In genomic region chr2:219388127-219388844, GRCh38 we compare ENCODE assay signal across 8 cellular contexts. TPM values are rescaled to one million over a fixed set of nuclear protein-coding genes. Genes with fewer than 3 reads are reported as not detected.
DNase-seq lines count a peak whose midpoint lies in the region; ATAC-seq and TF ChIP-seq lines count a peak whose summit lies in the region.

No MANE protein-coding gene starts in this region.

- peak overlapping the region; percentile 67 for H3K4me3 Mint-ChIP-seq in activated naive CD8-positive, alpha-beta T cell

- peak overlapping the region; percentile 87 for H3K27ac Mint-ChIP-seq in activated naive CD8-positive, alpha-beta T cell

- ATAC-seq in HG02642 (IDR thresholded peaks at IDR 0.05; ENCODE audit: poor library complexity, unreplicated experiment): peak; percentile 87
- peak; percentile 84 for ATAC-seq in SK-N-SH treated with all-trans-retinoic acid at 6 μM for 48 hours

- intact Hi-C loops in head of caudate nucleus (cut with DNase I) (loop anchor here (5.0 to 10.0 kb wide), 2 partner anchors 154 to 213 kb away; partner anchors contain the start of genes CHPF, CNPPD1, RETREG2 and SLC23A3), ovary (cut with DNase I) (loop anchor here in 2 of 4 donors (5.0 to 10.0 kb wide), 3 partner anchors 111 to 226 kb away; partner anchors contain the start of genes NHEJ1 (in 2 of the 2) and DNAJB2 (in 1 of the 2))

- TF ChIP-seq CTCF in GM12864 (IDR thresholded peaks at IDR 0.05; ENCODE audit: low read depth, low read length, missing control alignments) (peak; percentile 55), ovary (IDR thresholded peaks at IDR 0.05) (peak; percentile 76 to 90 (median 89))

- peaks cover 8% of the 10 kb centered on the region for H3K36me3 Mint-ChIP-seq in activated naive CD8-positive, alpha-beta T cell

- no peaks in the 10 kb centered on the region for H3K27me3 Mint-ChIP-seq in activated naive CD8-positive, alpha-beta T cell

- H3K27ac ChIP-seq in ovary (peak overlapping the region in 1 of 2 donors; percentile 79), thymus (ENCODE audit: low read depth) (peak overlapping the region; percentile 88)

- 2 to 4% (median 2%) methylated on average over 12 to 78 of the region's 78 CpGs for WGBS in ovary, 3 donors
- WGBS in thymus: 3% methylated on average over 77 of the region's 78 CpGs

- peak overlapping the region; percentile 34 for H3K4me3 ChIP-seq in GM12864 (ENCODE audit: low read depth, low read length)
- H3K4me3 ChIP-seq in ovary: peak overlapping the region; percentile 30
- peak overlapping the region; percentile 85 for H3K4me3 ChIP-seq in thymus (ENCODE audit: low read length)

- no peak for TF ChIP-seq EP300 in ovary (IDR thresholded peaks at IDR 0.05)

- peak; percentile 72 for DNase-seq in GM12864 (ENCODE audit: low read depth)
- DNase-seq in NCI-H1092 (lab: John Stamatoyannopoulos, UW): peak; percentile 88
- DNase-seq in head of caudate nucleus: peak; percentile 91 to 100 (median 99)
- DNase-seq in ovary: peak; percentile 99

- H3K27me3 ChIP-seq in ovary (no peaks in the 10 kb centered on the region), thymus (ENCODE audit: control insufficient read depth, insufficient read depth) (no peaks in the 10 kb centered on the region)

- no peaks in the 10 kb centered on the region for H3K9me3 Mint-ChIP-seq in activated naive CD8-positive, alpha-beta T cell (ENCODE audit: low read depth)

- H3K4me1 ChIP-seq in ovary (ENCODE audit: insufficient read depth) (peaks cover 6% of the 10 kb centered on the region), thymus (ENCODE audit: control insufficient read depth, insufficient read depth, low read length) (peaks cover 11% of the 10 kb centered on the region)

- peak; percentile 21 for TF ChIP-seq POLR2A in ovary (IDR thresholded peaks at IDR 0.05)

- H3K36me3 ChIP-seq in ovary (no peaks in the 10 kb centered on the region), thymus (ENCODE audit: control insufficient read depth, insufficient read depth) (peaks cover 18% of the 10 kb centered on the region)

- no peaks in the 10 kb centered on the region for H3K9me3 ChIP-seq in ovary
- no peaks in the 10 kb centered on the region for H3K9me3 ChIP-seq in thymus (ENCODE audit: control insufficient read depth)

- peaks cover 24% of the 10 kb centered on the region for H3K4me1 Mint-ChIP-seq in activated naive CD8-positive, alpha-beta T cell (ENCODE audit: low read depth)

TF ChIP-seq in SK-N-SH treated with all-trans-retinoic acid at 6 μM for 48 hours, 23 proteins besides CTCF, POLR2A, EP300 and RAD21:
- TF ChIP-seq TSHZ2 (CRISPR knock-in tag; IDR thresholded peaks at IDR 0.05): 0 out of 2 replicates have a peak, but pooled peaks have one; percentile 30
- TF ChIP-seq ZNF8 (CRISPR knock-in tag; IDR thresholded peaks at IDR 0.05): no peak

RNA-seq across cellular contexts. Expression of gene DNPEP, which starts 0.6 kb away (rescaled TPM):
- total RNA-seq in ovary: 10 to 100 TPM; 34.7 to 72.9 (median 66.4) TPM
- polyA plus RNA-seq in ovary: 10 to 100 TPM; 23.4 to 54.2 TPM
- polyA plus RNA-seq in thymus: 105 TPM

RNA-seq across cellular contexts. Expression of gene DES, which starts 29.9 kb away (rescaled TPM):
- total RNA-seq in ovary: 1,000 to 10,000 TPM in 1 of 7 donors, 100 to 1,000 TPM in 4, 10 to 100 TPM in 2; 86.5 to 1,061 (median 184) TPM
- polyA plus RNA-seq in ovary (100 to 1,000 TPM; 149 to 642 TPM), thymus (21.6 TPM)

RNA-seq across cellular contexts. Expression of gene SPEG, which starts 46.4 kb away (rescaled TPM):
- total RNA-seq in ovary: 10 to 100 TPM; 13.9 to 79.7 (median 29.6) TPM
- polyA plus RNA-seq in ovary (10 to 100 TPM in 1 of 2 donors, 1 to 10 TPM in 1; 9.9 to 31.4 TPM), thymus (19.8 TPM)

RNA-seq across cellular contexts. Expression of gene RESP18, which starts 55.7 kb away (rescaled TPM):
- not detected for total RNA-seq in ovary
- polyA plus RNA-seq in ovary: not detected
- 0.07 TPM for polyA plus RNA-seq in thymus

Comparison
In these comparisons a context has a peak if more than half of its experiments do, and no peak if none do; other contexts are left out.
1. H3K4me3 ChIP-seq: peak in every context shown above with its lines; median percentile 85 in thymus; 34 in GM12864; 30 in ovary.